ENCODE assay signal across 37 cellular contexts in genomic region chr12:57808351-57808750, GRCh38.
"Had no signal": no experiment of that assay in that cellular context is flagged by ENCODE, and none has a peak within 500 bp of the region (broad histone marks: within the 10 kb centered on the region; RNA-seq: fewer than 3 reads in every experiment).

No MANE protein-coding gene starts in this region.

- H3K4me3 ChIP-seq: adrenal gland, ascending aorta, body of pancreas, breast epithelium, cardiac muscle cell had no signal

- H3K4me3 Mint-ChIP-seq: activated naive CD4-positive, alpha-beta T cell treated with anti-CD3 and anti-CD28 coated beads for 36 hours; activated naive CD4-positive, alpha-beta T cell treated with anti-CD3 and anti-CD28 coated beads, Interleukin-2, amount 10 ng/mL, durations not matched to agents 7 days and 5 days; activated naive CD4-positive, alpha-beta T cell treated with anti-CD3 and anti-CD28 coated beads, Interleukin-2, amount 50 U/mL, for 24 hours; activated naive CD8-positive, alpha-beta T cell; activated naive CD8-positive, alpha-beta T cell treated with anti-CD3 and anti-CD28 coated beads for 36 hours; activated naive CD8-positive, alpha-beta T cell treated with anti-CD3 and anti-CD28 coated beads, Interleukin-2, amount 10 ng/mL, durations not matched to agents 7 days and 5 days; activated naive CD8-positive, alpha-beta T cell treated with anti-CD3 and anti-CD28 coated beads, Interleukin-2, amount 50 U/mL, for 24 hours; activated T-cell treated with anti-CD3 and anti-CD28 coated beads, Interleukin-2, amount 50 U/mL, for 24 hours; activated T-cell treated with anti-CD3 and anti-CD28 coated beads, Interleukin-2, amount 50 U/mL, for 4 hours; activated T-cell treated with anti-CD3 and anti-CD28 coated beads, Interleukin-2, amount 50 U/mL, for 72 hours; activated T-helper 1 cell treated with anti-CD3 and anti-CD28 coated beads, Interleukin-12 subunit alpha, Interleukin-12 subunit beta, Interleukin-2, Interleukin-4 antibody, amounts not matched to agents 30 ng/mL and 10 ng/mL and 1 ng/mL, durations not matched to agents 14 hours and 24 hours and 36 hours; brain; central memory CD8-positive, alpha-beta T cell had no signal

- H3K27me3 Mint-ChIP-seq: activated naive CD4-positive, alpha-beta T cell treated with anti-CD3 and anti-CD28 coated beads, Interleukin-2, amount 10 ng/mL, durations not matched to agents 7 days and 5 days; activated naive CD4-positive, alpha-beta T cell treated with anti-CD3 and anti-CD28 coated beads, Interleukin-2, amount 50 U/mL, for 24 hours; activated naive CD8-positive, alpha-beta T cell; activated naive CD8-positive, alpha-beta T cell treated with anti-CD3 and anti-CD28 coated beads for 36 hours; activated naive CD8-positive, alpha-beta T cell treated with anti-CD3 and anti-CD28 coated beads, Interleukin-2, amount 10 ng/mL, durations not matched to agents 7 days and 5 days; activated naive CD8-positive, alpha-beta T cell treated with anti-CD3 and anti-CD28 coated beads, Interleukin-2, amount 50 U/mL, for 24 hours; activated T-cell treated with anti-CD3 and anti-CD28 coated beads, Interleukin-2, amount 50 U/mL, for 24 hours; brain; central memory CD8-positive, alpha-beta T cell had no signal

- H3K9me3 Mint-ChIP-seq: activated naive CD4-positive, alpha-beta T cell treated with anti-CD3 and anti-CD28 coated beads for 36 hours; activated naive CD4-positive, alpha-beta T cell treated with anti-CD3 and anti-CD28 coated beads, Interleukin-2, amount 10 ng/mL, durations not matched to agents 7 days and 5 days; activated naive CD4-positive, alpha-beta T cell treated with anti-CD3 and anti-CD28 coated beads, Interleukin-2, amount 50 U/mL, for 24 hours; activated naive CD4-positive, alpha-beta T cell treated with anti-CD3 and anti-CD28 coated beads, Interleukin-2, amount 50 U/mL, for 72 hours; activated naive CD8-positive, alpha-beta T cell treated with anti-CD3 and anti-CD28 coated beads for 36 hours; activated naive CD8-positive, alpha-beta T cell treated with anti-CD3 and anti-CD28 coated beads, Interleukin-2, amount 10 ng/mL, durations not matched to agents 7 days and 5 days; activated naive CD8-positive, alpha-beta T cell treated with anti-CD3 and anti-CD28 coated beads, Interleukin-2, amount 50 U/mL, for 24 hours; activated T-cell treated with anti-CD3 and anti-CD28 coated beads, Interleukin-2, amount 50 U/mL, for 24 hours; activated T-cell treated with anti-CD3 and anti-CD28 coated beads, Interleukin-2, amount 50 U/mL, for 4 hours; activated T-cell treated with anti-CD3 and anti-CD28 coated beads, Interleukin-2, amount 50 U/mL, for 72 hours; activated T-helper 1 cell treated with anti-CD3 and anti-CD28 coated beads, Interleukin-12 subunit alpha, Interleukin-12 subunit beta, Interleukin-2, Interleukin-4 antibody, amounts not matched to agents 30 ng/mL and 10 ng/mL and 1 ng/mL, durations not matched to agents 14 hours and 24 hours and 36 hours; activated T-helper 2 cell treated with anti-CD3 and anti-CD28 coated beads, Interferon-gamma antibody, Interleukin-2, Interleukin-4, amounts not matched to agents 10 μg/mL and 5 μg/mL and 100 μg/mL, durations not matched to agents 14 hours and 24 hours and 36 hours; brain; central memory CD8-positive, alpha-beta T cell had no signal

- H3K36me3 Mint-ChIP-seq: activated naive CD4-positive, alpha-beta T cell treated with anti-CD3 and anti-CD28 coated beads, Interleukin-2, amount 50 U/mL, for 72 hours; activated naive CD8-positive, alpha-beta T cell treated with anti-CD3 and anti-CD28 coated beads for 36 hours; activated naive CD8-positive, alpha-beta T cell treated with anti-CD3 and anti-CD28 coated beads, Interleukin-2, amount 10 ng/mL, durations not matched to agents 7 days and 5 days had no signal

- H3K27ac ChIP-seq: adrenal gland, ascending aorta, body of pancreas, brain microvascular endothelial cell, breast epithelium, cardiac muscle cell had no signal

- H3K4me1 ChIP-seq: adrenal gland, breast epithelium had no signal

- ATAC-seq: activated naive CD4-positive, alpha-beta T cell treated with anti-CD3 and anti-CD28 coated beads, Interleukin-2, amount 50 U/mL, for 72 hours; activated naive CD8-positive, alpha-beta T cell treated with anti-CD3 and anti-CD28 coated beads, Interleukin-2, amount 50 U/mL, for 24 hours; activated T-cell treated with anti-CD3 and anti-CD28 coated beads, Interleukin-2, amount 50 U/mL, for 4 hours; activated T-cell treated with anti-CD3 and anti-CD28 coated beads, Interleukin-2, amount 50 U/mL, for 72 hours; body of pancreas had no signal

- H3K27ac Mint-ChIP-seq: activated naive CD4-positive, alpha-beta T cell treated with anti-CD3 and anti-CD28 coated beads for 36 hours; activated naive CD4-positive, alpha-beta T cell treated with anti-CD3 and anti-CD28 coated beads, Interleukin-2, amount 10 ng/mL, durations not matched to agents 7 days and 5 days; activated naive CD4-positive, alpha-beta T cell treated with anti-CD3 and anti-CD28 coated beads, Interleukin-2, amount 50 U/mL, for 24 hours; activated naive CD4-positive, alpha-beta T cell treated with anti-CD3 and anti-CD28 coated beads, Interleukin-2, amount 50 U/mL, for 72 hours; activated naive CD8-positive, alpha-beta T cell; activated naive CD8-positive, alpha-beta T cell treated with anti-CD3 and anti-CD28 coated beads for 36 hours; activated naive CD8-positive, alpha-beta T cell treated with anti-CD3 and anti-CD28 coated beads, Interleukin-2, amount 10 ng/mL, durations not matched to agents 7 days and 5 days; activated naive CD8-positive, alpha-beta T cell treated with anti-CD3 and anti-CD28 coated beads, Interleukin-2, amount 50 U/mL, for 24 hours; activated T-cell treated with anti-CD3 and anti-CD28 coated beads, Interleukin-2, amount 50 U/mL, for 72 hours; activated T-helper 1 cell treated with anti-CD3 and anti-CD28 coated beads, Interleukin-12 subunit alpha, Interleukin-12 subunit beta, Interleukin-2, Interleukin-4 antibody, amounts not matched to agents 30 ng/mL and 10 ng/mL and 1 ng/mL, durations not matched to agents 14 hours and 24 hours and 36 hours; activated T-helper 2 cell treated with anti-CD3 and anti-CD28 coated beads, Interferon-gamma antibody, Interleukin-2, Interleukin-4, amounts not matched to agents 10 μg/mL and 5 μg/mL and 100 μg/mL, durations not matched to agents 14 hours and 24 hours and 36 hours; brain had no signal

- H3K4me1 Mint-ChIP-seq: activated naive CD4-positive, alpha-beta T cell treated with anti-CD3 and anti-CD28 coated beads, Interleukin-2, amount 10 ng/mL, durations not matched to agents 7 days and 5 days; activated naive CD4-positive, alpha-beta T cell treated with anti-CD3 and anti-CD28 coated beads, Interleukin-2, amount 50 U/mL, for 24 hours; activated naive CD8-positive, alpha-beta T cell treated with anti-CD3 and anti-CD28 coated beads for 36 hours; activated naive CD8-positive, alpha-beta T cell treated with anti-CD3 and anti-CD28 coated beads, Interleukin-2, amount 10 ng/mL, durations not matched to agents 7 days and 5 days; brain; central memory CD8-positive, alpha-beta T cell had no signal

- DNase-seq: activated effector memory CD4-positive, alpha-beta T cell treated with anti-CD3 and anti-CD28 coated beads, Interleukin-2, amount 50 U/mL, for 16 hours; activated effector memory CD4-positive, alpha-beta T cell treated with Interleukin-2 at 50 U/mL for 16 hours; activated gamma-delta T cell; activated gamma-delta T cell treated with Interleukin-2 at 50 U/mL for 16 hours; activated naive CD4-positive, alpha-beta T cell; activated naive CD4-positive, alpha-beta T cell treated with anti-CD3 and anti-CD28 coated beads for 36 hours; activated naive CD4-positive, alpha-beta T cell treated with anti-CD3 and anti-CD28 coated beads, Interleukin-2, amount 10 ng/mL, durations not matched to agents 7 days and 5 days; activated naive CD4-positive, alpha-beta T cell treated with anti-CD3 and anti-CD28 coated beads, Interleukin-2, amount 50 U/mL, for 16 hours; activated naive CD4-positive, alpha-beta T cell treated with Interleukin-2 at 50 U/mL for 16 hours; activated naive CD8-positive, alpha-beta T cell treated with anti-CD3 and anti-CD28 coated beads for 36 hours; activated naive CD8-positive, alpha-beta T cell treated with anti-CD3 and anti-CD28 coated beads, Interleukin-2, amount 10 ng/mL, durations not matched to agents 7 days and 5 days; activated naive CD8-positive, alpha-beta T cell treated with anti-CD3 and anti-CD28 coated beads, Interleukin-2, amount 50 U/mL, for 24 hours; activated T-cell treated with anti-CD3 and anti-CD28 coated beads, Interleukin-2, amount 50 U/mL, for 1 hour; activated T-cell treated with anti-CD3 and anti-CD28 coated beads, Interleukin-2, amount 50 U/mL, for 24 hours; activated T-cell treated with anti-CD3 and anti-CD28 coated beads, Interleukin-2, amount 50 U/mL, for 4 hours; activated T-cell treated with anti-CD3 and anti-CD28 coated beads, Interleukin-2, amount 50 U/mL, for 48 hours; activated T-cell treated with anti-CD3 and anti-CD28 coated beads, Interleukin-2, amount 50 U/mL, for 72 hours; adrenal gland; amniotic stem cell; amygdala; anterior cingulate cortex; aorta; body of pancreas; brain microvascular endothelial cell; caudate nucleus; central memory CD4-positive, alpha-beta T cell; cerebellar nuclear complex had no signal

- H3K9me3 ChIP-seq: adrenal gland, ascending aorta, body of pancreas, breast epithelium had no signal

- H3K27me3 ChIP-seq: adrenal gland, ascending aorta, body of pancreas, brain microvascular endothelial cell, breast epithelium, cardiac muscle cell had no signal

- H3K36me3 ChIP-seq: breast epithelium had no signal
